11 cellular contexts compared by ENCODE assay signal in genomic region chr2:29013046-29013780, GRCh38. TPM values are rescaled to one million over a fixed set of nuclear protein-coding genes. Genes with fewer than 3 reads are reported as not detected.
DNase-seq lines count a peak whose midpoint lies in the region; ATAC-seq, FAIRE-seq and TF ChIP-seq lines count a peak whose summit lies in the region.
"Had no signal": no experiment of that assay in that cellular context is flagged by ENCODE, and none has a peak within 500 bp of the region (broad histone marks: within the 10 kb centered on the region; RNA-seq: fewer than 3 reads in every experiment).

No MANE protein-coding gene starts in this region.

- peaks cover 86 to 92% of the 10 kb centered on the region in 2 donors for H3K4me1 Mint-ChIP-seq in natural killer cell

- TF ChIP-seq POLR2A in NB4 (IDR thresholded peaks at IDR 0.05; ENCODE audit: extremely low read depth, insufficient read length) (no peak), GM12878 (IDR thresholded peaks at IDR 0.05; ENCODE audit: low read depth, low read length) (no peak)

- ATAC-seq in SK-N-SH treated with all-trans-retinoic acid at 6 μM for 48 hours = no peak
- ATAC-seq in GM12878 = no peak
- ATAC-seq in natural killer cell = no peak
- ATAC-seq in GM19035 (IDR thresholded peaks at IDR 0.05; ENCODE audit: unreplicated experiment) = no peak

- FAIRE-seq in GM12878 (lab: Jason Lieb, UNC) (no peak), frontal cortex (lab: Jason Lieb, UNC) (no peak)

- SMC1A ChIA-PET in GM12878 (lab: Charles Lee; ENCODE audit: uncharacterized antibody, unreplicated experiment) = interaction anchor here (1.4 kb wide), 1 partner anchor 26 kb away, joined by 3 read pairs; no protein-coding TSS in a partner anchor

- POLR2A ChIA-PET in SK-N-SH (lab: Yijun Ruan, JAX) (interaction anchor here (0.7 kb wide), 1 partner anchor 21 kb away, joined by 3 read pairs; no protein-coding TSS in a partner anchor), GM12878 (lab: Charles Lee) (no interaction called here)

- H3F3A ChIP-seq in SK-N-SH (replicated peaks; ENCODE audit: insufficient read depth) = no peaks in the 10 kb centered on the region

- no peaks in the 10 kb centered on the region for H3K9me2 ChIP-seq in SK-N-SH

- TF ChIP-seq RAD21 in SK-N-SH (IDR thresholded peaks at IDR 0.05; ENCODE audit: low read length) (peak; percentile 33; the same call in 1 of the 2 replicates), GM12878 (IDR thresholded peaks at IDR 0.05; ENCODE audit: insufficient read depth, low read depth, low read length) (0 out of 2 replicates have a peak, but pooled peaks have one; percentile 2)

- H3K9me3 ChIP-seq in SK-N-SH (no peaks in the 10 kb centered on the region), GM12878 (replicated peaks; ENCODE audit: control insufficient read depth, insufficient read depth, low read length) (no peaks in the 10 kb centered on the region)

- H3K4me3 Mint-ChIP-seq in natural killer cell = peak overlapping the region; percentile 94

- intact Hi-C loops in GM12878 (cut with micrococcal nuclease; ENCODE audit: unreplicated experiment) (no loop called here), natural killer cell (cut with micrococcal nuclease) (loop anchor here (5.0 to 10.0 kb wide), 5 partner anchors 188 to 1212 kb away; partner anchors contain the start of gene PPP1CB)

- H3K4me2 ChIP-seq in SK-N-SH (no peak overlapping the region), GM12878 (ENCODE audit: control insufficient read depth, insufficient read depth) (no peak overlapping the region)

- no peaks in the 10 kb centered on the region for H3K27me3 Mint-ChIP-seq in natural killer cell (ENCODE audit: low read depth in 2 of 2)

- H2AFZ ChIP-seq in SK-N-SH (ENCODE audit: low read depth) (no peak overlapping the region), GM12878 (ENCODE audit: control insufficient read depth, low read depth, low read length) (no peak overlapping the region)

- H3K4me3 ChIP-seq in SK-N-SH (ENCODE audit: low read depth in 2 of 2, low read length in 1 of 2) = no peak overlapping the region
- no peak overlapping the region for H3K4me3 ChIP-seq in NB4 (ENCODE audit: low read depth, low read length)
- no peak overlapping the region for H3K4me3 ChIP-seq in GM12878

- DNase-seq in SK-N-SH (no peak), NB4 (ENCODE audit: low read depth) (peak; percentile 76), GM12878 (ENCODE audit: low read depth, low spot score) (no peak), natural killer cell (no peak), frontal cortex (ENCODE audit: low spot score in 2 of 2) (no peak)
- DNase-seq in stimulated activated CD4-positive, alpha-beta T cell treated with anti-CD3 and anti-CD28 coated beads, Interleukin-4, amount 100 ng/mL, for 4 hours = no peak
- DNase-seq: NCI-H1694 treated with DMSO at 0.1 percent for 48 hours had no signal

- H3K9me3 Mint-ChIP-seq in natural killer cell = no peaks in the 10 kb centered on the region

- peaks cover 0 to 17% of the 10 kb centered on the region in 2 experiments; a peak in 1 of 4 replicates for H3K4me1 ChIP-seq in SK-N-SH (ENCODE audit: control insufficient read depth in 1 of 2, insufficient read depth in 2 of 2, low read depth in 1 of 2, low read length in 1 of 2)
- H3K4me1 ChIP-seq in GM12878 (ENCODE audit: control insufficient read depth, insufficient read depth, low read length) = peaks cover 14% of the 10 kb centered on the region

- BruUV-seq in GM12878 (replicated peaks; lab: Mats Ljungman, UMichigan) = no TSS peak

- CTCF ChIA-PET in SK-N-SH (lab: Yijun Ruan, JAX) (interaction anchor here (0.8 to 1.5 kb wide), 8 partner anchors 14 to 1102 kb away, joined by 3 to 4 read pairs (median 3); no protein-coding TSS in a partner anchor), GM12878 (lab: Yijun Ruan, JAX) (interaction anchor here (1.3 kb wide), 1 partner anchor 193 kb away, joined by 4 read pairs; no protein-coding TSS in a partner anchor)

- no peak overlapping the region for H3K9ac ChIP-seq in SK-N-SH
- H3K9ac ChIP-seq in GM12878 (ENCODE audit: control insufficient read depth, insufficient read depth, low read length) = no peak overlapping the region

- H3K36me3 Mint-ChIP-seq in natural killer cell = no peaks in the 10 kb centered on the region

- no peak overlapping the region for H3K27ac ChIP-seq in SK-N-SH (ENCODE audit: low read depth in 2 of 2, low read length in 1 of 2)
- no peak overlapping the region for H3K27ac ChIP-seq in GM12878 (ENCODE audit: control insufficient read depth, insufficient read depth)

- 68% methylated on average over 11 of the region's 11 CpGs for WGBS in SK-N-SH (ENCODE audit: low lambda C conversion rate)
- 87% methylated on average over 11 of the region's 11 CpGs for WGBS in GM12878 (ENCODE audit: insufficient coverage, insufficient replicate concordance, low lambda C conversion rate, missing lambda C conversion rate)

- RAD21 ChIA-PET in GM12878 (lab: Charles Lee; ENCODE audit: unreplicated experiment) = no interaction called here

- no peaks in the 10 kb centered on the region for H3K36me3 ChIP-seq in SK-N-SH (replicated peaks in 1 of 2; ENCODE audit: control insufficient read depth in 1 of 2, insufficient read depth in 2 of 2, low read length in 1 of 2)
- no peaks in the 10 kb centered on the region for H3K36me3 ChIP-seq in GM12878 (ENCODE audit: control insufficient read depth in 2 of 2, insufficient read depth in 2 of 2, low read length in 1 of 2)

- TF ChIP-seq EP300 in SK-N-SH (IDR thresholded peaks at IDR 0.05; ENCODE audit: borderline replicate concordance in 1 of 2, low read depth in 1 of 2, low read length in 1 of 2) (no peak), GM12878 (IDR thresholded peaks at IDR 0.05; ENCODE audit: borderline replicate concordance in 1 of 2, control insufficient read depth in 1 of 2, low read depth in 2 of 2, low read length in 2 of 2) (no peak)

- H3K79me2 ChIP-seq in SK-N-SH (ENCODE audit: insufficient read depth) (no peaks in the 10 kb centered on the region), GM12878 (ENCODE audit: control insufficient read depth, insufficient read depth, low read length) (no peaks in the 10 kb centered on the region)

- peaks cover 11% of the 10 kb centered on the region; the same call in 1 of the 2 replicates for H3K27me3 ChIP-seq in SK-N-SH (ENCODE audit: insufficient read depth)
- no peaks in the 10 kb centered on the region for H3K27me3 ChIP-seq in GM12878 (replicated peaks in 1 of 2; ENCODE audit: control insufficient read depth in 2 of 2, insufficient read depth in 2 of 2, low read length in 1 of 2)

- peak overlapping the region; percentile 100 for H3K27ac Mint-ChIP-seq in natural killer cell

- TF ChIP-seq CTCF in SK-N-SH (IDR thresholded peaks at IDR 0.05) (no peak), NB4 (IDR thresholded peaks at IDR 0.05; ENCODE audit: low read depth, low read length) (no peak), GM12878 (IDR thresholded peaks at IDR 0.05 in 2 of 3, conservative IDR thresholded peaks at IDR 0.05 in 1 of 3; ENCODE audit: control insufficient read depth in 2 of 3, extremely low read depth in 1 of 3, insufficient read depth in 1 of 3, low read depth in 3 of 3, low read length in 3 of 3) (no peak), natural killer cell (IDR thresholded peaks at IDR 0.05) (peak; percentile 13)

- in situ Hi-C loops in GM12878 (cut with MboI) = no loop called here

- H4K20me1 ChIP-seq in SK-N-SH (ENCODE audit: insufficient read depth) (no peaks in the 10 kb centered on the region), GM12878 (ENCODE audit: control insufficient read depth, insufficient read depth) (no peaks in the 10 kb centered on the region)

TF ChIP-seq in GM12878, 131 proteins besides CTCF, POLR2A, EP300 and RAD21:
- TF ChIP-seq NFIC (IDR thresholded peaks at IDR 0.05; ENCODE audit: low read depth, low read length) (no peak), KAT2A (conservative IDR thresholded peaks at IDR 0.05; ENCODE audit: control insufficient read depth, low read depth, low read length) (no peak), SMAD5 (IDR thresholded peaks at IDR 0.05; ENCODE audit: low read depth) (no peak), YY1 (IDR thresholded peaks at IDR 0.05; ENCODE audit: low read depth, low read length) (no peak), ESRRA (IDR thresholded peaks at IDR 0.05; ENCODE audit: low read length) (no peak), CBX3 (IDR thresholded peaks at IDR 0.05; ENCODE audit: borderline replicate concordance, low read depth) (no peak), EZH2 (IDR thresholded peaks at IDR 0.05; ENCODE audit: borderline replicate concordance, control insufficient read depth, low read depth, low read length) (no peak), STAT3 (IDR thresholded peaks at IDR 0.05; ENCODE audit: low read depth, low read length) (no peak)

RNA-seq across cellular contexts. Expression of gene TOGARAM2, which starts 32.1 kb away (rescaled TPM):
- 0.10 and 0.69 TPM in 2 replicates for polyA plus RNA-seq in SK-N-SH (2012; rRNA removed)
- polyA plus RNA-seq in SK-N-SH (2012; cell fraction: cytosol; rRNA removed) = 0.06 and 0.13 TPM in 2 replicates
- polyA plus RNA-seq in SK-N-SH (2012; cell fraction: nucleus; rRNA removed) = 1.1 and 2.5 TPM in 2 replicates
- 0.06 and 0.42 TPM in 2 replicates for total RNA-seq in GM12878 (2013; cell fraction: nucleolus; rRNA removed)
- total RNA-seq in GM12878 (2014; rRNA removed) = 0.06 and 0.11 TPM in 2 replicates
- not detected in 2 replicates for total RNA-seq in GM12878 (2014; rRNA removed; fragmentation: Illumina TruSeq; extraction: Trizol)
- not detected in 2 replicates for total RNA-seq in GM12878 (2021)
- polyA plus RNA-seq in GM12878 (2011; ENCODE audit: low read depth) = not detected
- polyA plus RNA-seq in GM12878 (2011; rRNA removed) = not detected in 2 replicates
- 0.03 TPM in 2 replicates for polyA plus RNA-seq in GM12878 (2011; cell fraction: cytosol; rRNA removed)
- 0.31 and 0.39 TPM in 2 replicates for polyA plus RNA-seq in GM12878 (2011; cell fraction: nucleus; rRNA removed)
- polyA plus RNA-seq in GM12878 (2012) = 0.08 and 0.15 TPM in 2 replicates
- 0.03 TPM in 1 of 2 replicates, not detected in the other for polyA plus RNA-seq in GM12878 (2014; fragmentation: Illumina TruSeq; extraction: Trizol)
- polyA plus RNA-seq in GM12878 (2014; fragmentation: Nextera tagmentation; extraction: Ambion mirVana) = not detected
- 0.01 TPM in 1 of 2 replicates, not detected in the other for polyA plus RNA-seq in GM12878 (2014; rRNA removed)
- not detected for polyA plus RNA-seq in GM12878 (2016; fragmentation: Nextera tagmentation; extraction: Ambion mirVana)
- not detected in 2 replicates for polyA minus RNA-seq in GM12878 (2011; rRNA and poly(A)+ RNA removed)
- not detected in 2 replicates for polyA minus RNA-seq in GM12878 (2011; cell fraction: cytosol; rRNA and poly(A)+ RNA removed)
- polyA minus RNA-seq in GM12878 (2011; cell fraction: nucleus; rRNA and poly(A)+ RNA removed) = under 0.01 and 0.10 TPM in 2 replicates
- 10 to 100 TPM; 25.9 to 53.2 (median 30.8) TPM for total RNA-seq in natural killer cell
- under 0.01 TPM for total RNA-seq in frontal cortex
- total RNA-seq: glomerular endothelial cell, RPMI7951 had no signal

Comparison
In these comparisons a context has a peak if more than half of its experiments do, and no peak if none do; other contexts are left out.
1. RNA of gene TOGARAM2, which starts 32.1 kb away (total RNA-seq): 25.9 to 53.2 TPM in natural killer cell; 0.06 to 0.42 TPM in GM12878 and under 0.01 TPM in frontal cortex (single experiment); every median in the first group is over 10 times any median in the second.
2. Of the 26 proteins assayed by ChIP-seq in both GM12878 and SK-N-SH: peak only in GM12878: none; only in SK-N-SH: none; in both: RAD21; in neither: 25.